Comparison of ENCODE assay signal across 8 cellular contexts in genomic region chr17:5097101-5097834, GRCh38. TPM values are rescaled to one million over a fixed set of nuclear protein-coding genes. Genes with fewer than 3 reads are reported as not detected.
DNase-seq lines count a peak whose midpoint lies in the region; ATAC-seq and TF ChIP-seq lines count a peak whose summit lies in the region.

No MANE protein-coding gene starts in this region.

- H3K4me3 Mint-ChIP-seq in chondrocyte (ENCODE audit: unreplicated experiment): peak overlapping the region; percentile 70

- peaks cover 21% of the 10 kb centered on the region for H3K36me3 Mint-ChIP-seq in chondrocyte (ENCODE audit: low read depth)

- no peaks in the 10 kb centered on the region for H3K27me3 Mint-ChIP-seq in chondrocyte (ENCODE audit: low read depth)

- TF ChIP-seq CTCF in chondrocyte (IDR thresholded peaks at IDR 0.05) (no peak), mucosa of descending colon (IDR thresholded peaks at IDR 0.05) (no peak)

- peak; percentile 79 for DNase-seq in Right ventricle myocardium inferior (ENCODE audit: missing footprints)
- no peak for DNase-seq in cardiac septum (ENCODE audit: low spot score)
- DNase-seq in chondrocyte (ENCODE audit: low spot score): no peak
- peak; percentile 39 to 63 (median 57) for DNase-seq in mucosa of descending colon

- H3K4me3 ChIP-seq in mucosa of descending colon (no peak overlapping the region), stomach smooth muscle (ENCODE audit: low read length in 2 of 2) (peak overlapping the region; percentile 80 to 85)

- peaks cover 57% of the 10 kb centered on the region for H3K9me3 Mint-ChIP-seq in chondrocyte (ENCODE audit: low read depth)

- intact Hi-C loops in Right ventricle myocardium inferior (cut with DNase I): no loop called here
- intact Hi-C loops in cardiac septum (cut with DNase I): no loop called here
- intact Hi-C loops in mucosa of descending colon (cut with DNase I, micrococcal nuclease): no loop called here

- H3K4me1 Mint-ChIP-seq in chondrocyte (ENCODE audit: low read depth): no peaks in the 10 kb centered on the region

- H3K27ac ChIP-seq in stomach smooth muscle (ENCODE audit: low read length): peak overlapping the region; percentile 55

- no peaks in the 10 kb centered on the region for H3K27me3 ChIP-seq in stomach smooth muscle (ENCODE audit: control insufficient read depth in 1 of 2, insufficient read depth in 2 of 2, low read length in 2 of 2)

- H3K36me3 ChIP-seq in mucosa of descending colon (ENCODE audit: low read depth) (peaks cover 1% of the 10 kb centered on the region), stomach smooth muscle (ENCODE audit: control insufficient read depth in 2 of 2, insufficient read depth in 2 of 2, low read length in 2 of 2) (peaks cover 7 to 9% of the 10 kb centered on the region in 2 donors)

- peaks cover 4% of the 10 kb centered on the region for H3K4me1 ChIP-seq in mucosa of descending colon (ENCODE audit: low read depth)
- peaks cover 3% of the 10 kb centered on the region for H3K4me1 ChIP-seq in stomach smooth muscle (ENCODE audit: control insufficient read depth, insufficient read depth, low read length)

- no peak overlapping the region for H3K27ac Mint-ChIP-seq in chondrocyte (ENCODE audit: unreplicated experiment)

- H3K9ac ChIP-seq in stomach smooth muscle (ENCODE audit: low read length in 2 of 2): peak overlapping the region; percentile 68 to 76

- peaks cover 57% of the 10 kb centered on the region for H3K9me3 ChIP-seq in mucosa of descending colon
- H3K9me3 ChIP-seq in stomach smooth muscle (ENCODE audit: control insufficient read depth in 2 of 2, low read length in 2 of 2): peaks cover 26 to 38% of the 10 kb centered on the region in 2 donors

- ATAC-seq in Right ventricle myocardium inferior (peak; percentile 89), mucosa of descending colon (peak; percentile 63), GM21825 (IDR thresholded peaks at IDR 0.05; ENCODE audit: unreplicated experiment) (no peak), HG02623 (IDR thresholded peaks at IDR 0.05; ENCODE audit: unreplicated experiment) (no peak), GM18858 (IDR thresholded peaks at IDR 0.05; ENCODE audit: unreplicated experiment) (no peak)

RNA-seq across cellular contexts. Expression of gene ZNF232, which starts 14.4 kb away (rescaled TPM):
- total RNA-seq in Right ventricle myocardium inferior: 4.9 TPM
- 4.1 TPM for total RNA-seq in cardiac septum
- 7.4 to 8.3 TPM (median 8.0 TPM) in 3 replicates for total RNA-seq in chondrocyte
- total RNA-seq in mucosa of descending colon: 10 to 100 TPM in 1 of 3 donors, 1 to 10 TPM in 2; 8.2 to 12.1 (median 8.4) TPM

RNA-seq across cellular contexts. Expression of gene USP6, which starts 18.6 kb away (rescaled TPM):
- total RNA-seq in Right ventricle myocardium inferior: 0.08 TPM
- total RNA-seq in cardiac septum: 0.08 TPM
- 0.10 to 0.15 TPM (median 0.12 TPM) in 3 replicates for total RNA-seq in chondrocyte
- total RNA-seq in mucosa of descending colon: under 1 TPM in 2 of 3 donors, not detected in 1; 0.09 to 0.10 TPM

RNA-seq across cellular contexts. Expression of gene ZFP3, which starts 19.0 kb away (rescaled TPM):
- total RNA-seq in Right ventricle myocardium inferior (9.6 TPM), cardiac septum (12.6 TPM), chondrocyte (0.29 to 0.69 TPM (median 0.55 TPM) in 3 replicates), mucosa of descending colon (10 to 100 TPM in 2 of 3 donors, 1 to 10 TPM in 1; 8.0 to 11.2 (median 10.8) TPM)

Comparison
In these comparisons a context has a peak if more than half of its experiments do, and no peak if none do; other contexts are left out.
1. DNase-seq: peak in Right ventricle myocardium inferior (single experiment) and mucosa of descending colon (3 of 3); none in cardiac septum (single experiment) and chondrocyte (single experiment).
2. ATAC-seq: peak in Right ventricle myocardium inferior (single experiment) and mucosa of descending colon (single experiment); none in GM21825 (single experiment), HG02623 (single experiment) and GM18858 (single experiment).